24 cellular contexts compared by ENCODE assay signal in the genomic region with DNA sequence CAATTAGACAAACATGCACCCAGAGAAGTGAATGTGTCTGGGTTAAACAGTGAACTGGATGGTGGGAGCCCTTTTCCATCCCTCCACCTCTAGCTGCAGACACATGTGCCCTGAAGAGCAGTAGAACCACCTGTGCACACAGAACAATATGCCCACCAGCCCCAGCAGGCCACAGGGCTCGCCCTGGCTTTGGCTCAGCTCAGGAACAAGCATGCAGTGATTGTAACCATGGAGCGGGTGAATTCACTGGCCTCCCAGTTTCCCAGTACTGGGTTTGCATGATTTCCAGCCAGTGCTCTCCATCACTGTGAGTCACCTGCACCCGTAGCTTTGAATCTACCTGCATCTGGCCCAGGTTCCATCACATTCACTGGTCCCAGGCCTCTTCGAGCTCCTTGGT. TPM values are rescaled to one million over a fixed set of nuclear protein-coding genes. Genes with fewer than 3 reads are reported as not detected.
"Had no signal": no experiment of that assay in that cellular context is flagged by ENCODE, and none has a peak within 500 bp of the region (broad histone marks: within the 10 kb centered on the region; RNA-seq: fewer than 3 reads in every experiment).

No MANE protein-coding gene starts in this region.

- DNase-seq: naive thymus-derived CD8-positive, alpha-beta T cell; nephron progenitor cell; pancreas; psoas muscle; right cardiac atrium; right lobe of liver; sigmoid colon; small intestine; stimulated activated CD4-positive, alpha-beta T cell treated with anti-CD3 and anti-CD28 coated beads, Interleukin-15, amount 100 ng/mL, for 24 hours; stimulated activated CD4-positive, alpha-beta T cell treated with anti-CD3 and anti-CD28 coated beads, Interleukin-2, amount 100 ng/mL, for 24 hours; stimulated activated CD4-positive, alpha-beta T cell treated with anti-CD3 and anti-CD28 coated beads, Interleukin-2, amount 100 ng/mL, for 48 hours; stimulated activated CD4-positive, alpha-beta T cell treated with anti-CD3 and anti-CD28 coated beads, Interleukin-4, amount 100 ng/mL, for 24 hours; stimulated activated naive B cell treated with anti-CD40 and anti-IgM and Interleukin-4, amounts not matched to agents 10 μg/mL and 1 μg/mL and 100 μg/mL, for 72 hours; stimulated activated naive CD8-positive, alpha-beta T cell treated with anti-CD3 and anti-CD28 coated beads, Interleukin-15, amount 100 ng/mL, for 72 hours; stimulated activated naive CD8-positive, alpha-beta T cell treated with anti-CD3 and anti-CD28 coated beads, Interleukin-15, Interleukin-2, amounts not matched to agents 100 U/mL and 50 U/mL, for 24 hours; testis; tibial artery; transverse colon; upper lobe of right lung; uterus had no signal

- ATAC-seq: naive thymus-derived CD8-positive, alpha-beta T cell; natural killer cell treated with Interleukin-12 subunit alpha and Interleukin-12 subunit beta and Interleukin-15 and Interleukin-18, amount 100 ng/mL, for 72 hours; right cardiac atrium; right lobe of liver; stimulated activated effector memory CD8-positive, alpha-beta T cell treated with anti-CD3 and anti-CD28 coated beads, Interleukin-12 subunit alpha, Interleukin-12 subunit beta, amount 100 ng/mL, for 72 hours; stimulated activated naive B cell treated with anti-CD40 and anti-IgM and Interleukin-4, amounts not matched to agents 10 μg/mL and 1 μg/mL and 100 μg/mL, for 72 hours; stimulated activated naive CD8-positive, alpha-beta T cell treated with anti-CD3 and anti-CD28 coated beads, Interleukin-15, amount 100 ng/mL, for 72 hours; stimulated activated naive CD8-positive, alpha-beta T cell treated with anti-CD3 and anti-CD28 coated beads, Interleukin-15, Interleukin-2, amounts not matched to agents 100 U/mL and 50 U/mL, for 24 hours; upper lobe of right lung had no signal

RNA-seq across cellular contexts. Expression of gene GPR179, which starts 5.2 kb away (rescaled TPM):
- total RNA-seq: omental fat pad, skeletal muscle tissue had no signal
